Comparison of ENCODE assay signal across 20 cellular contexts in the genomic region with DNA sequence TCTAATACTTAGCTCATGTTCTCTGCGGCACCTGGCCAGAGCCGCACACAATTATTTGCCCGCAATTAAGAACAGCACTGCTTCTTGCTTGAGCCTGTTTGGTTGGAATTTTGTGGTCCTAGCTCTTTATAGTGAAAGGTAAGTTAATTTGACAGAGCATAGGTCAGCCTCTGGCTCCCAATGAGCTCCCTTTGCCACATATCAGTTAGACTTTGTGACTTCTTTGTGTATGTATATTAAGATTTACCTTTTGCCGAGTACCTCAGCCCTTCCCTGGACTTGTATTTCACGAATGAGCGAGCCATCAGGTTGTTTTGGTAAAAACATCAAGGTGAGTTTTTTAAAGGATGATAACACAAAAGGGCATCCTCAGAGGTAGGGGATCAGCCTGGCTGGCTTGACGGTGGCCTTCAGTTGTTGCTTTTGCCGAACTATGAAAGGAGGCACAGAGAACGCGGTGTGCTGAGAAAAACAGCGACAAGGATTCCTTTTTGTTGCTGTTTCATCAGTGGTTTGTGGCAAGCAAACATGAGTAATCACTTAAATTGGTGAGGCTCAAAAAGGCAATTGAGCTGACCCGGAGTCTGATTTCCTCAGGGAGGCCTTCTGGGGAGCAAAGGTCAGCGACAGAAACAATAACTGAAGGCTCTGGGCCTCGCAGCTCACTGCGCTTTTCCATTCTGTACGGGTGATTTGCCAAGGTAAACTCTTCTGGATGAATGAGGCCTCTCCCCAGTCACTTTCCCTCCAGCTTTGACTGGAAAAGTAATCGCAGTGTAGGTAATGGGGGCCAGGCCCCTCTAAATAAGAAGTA.
DNase-seq lines count a peak whose midpoint lies in the region; ATAC-seq and TF ChIP-seq lines count a peak whose summit lies in the region.
"Had no signal": no experiment of that assay in that cellular context is flagged by ENCODE, and none has a peak within 500 bp of the region (broad histone marks: within the 10 kb centered on the region; RNA-seq: fewer than 3 reads in every experiment).

No MANE protein-coding gene starts in this region.

- H3K9me3 Mint-ChIP-seq in type B pancreatic cell = no peaks in the 10 kb centered on the region
- no peaks in the 10 kb centered on the region for H3K9me3 Mint-ChIP-seq in activated CD8-positive, alpha-beta T cell treated with anti-CD3 and anti-CD28 coated beads for 36 hours
- H3K9me3 Mint-ChIP-seq: activated T-cell treated with anti-CD3 and anti-CD28 coated beads, Interleukin-2, amount 50 U/mL, for 72 hours had no signal

- no peaks in the 10 kb centered on the region for H3K9me3 ChIP-seq in mucosa of descending colon
- H3K9me3 ChIP-seq: adrenal gland, right atrium auricular region had no signal

- peak overlapping the region; percentile 85 for H3K27ac Mint-ChIP-seq in type B pancreatic cell
- H3K27ac Mint-ChIP-seq in activated CD8-positive, alpha-beta T cell treated with anti-CD3 and anti-CD28 coated beads for 36 hours = no peak overlapping the region
- H3K27ac Mint-ChIP-seq: activated T-cell treated with anti-CD3 and anti-CD28 coated beads, Interleukin-2, amount 50 U/mL, for 72 hours; CD4-positive, CD25-positive, alpha-beta regulatory T cell had no signal

- H3K4me1 ChIP-seq in mucosa of descending colon (ENCODE audit: low read depth) = peaks cover 8% of the 10 kb centered on the region
- H3K4me1 ChIP-seq: adrenal gland, foreskin keratinocyte, right atrium auricular region had no signal

- CTCF ChIA-PET in activated CD8-positive, alpha-beta T cell treated with anti-CD3 and anti-CD28 coated beads for 36 hours (lab: Charles Lee) = no interaction called here

- POLR2A ChIA-PET in activated CD8-positive, alpha-beta T cell treated with anti-CD3 and anti-CD28 coated beads for 36 hours (lab: Charles Lee) = no interaction called here

- no peak overlapping the region for H3K4me3 ChIP-seq in epithelial cell of proximal tubule (ENCODE audit: low read depth, low read length)
- H3K4me3 ChIP-seq in mucosa of descending colon = no peak overlapping the region
- H3K4me3 ChIP-seq: adrenal gland, right atrium auricular region had no signal

- ATAC-seq in mucosa of descending colon = peak; percentile 95
- no peak for ATAC-seq in HG02798 (IDR thresholded peaks at IDR 0.05; ENCODE audit: poor library complexity, unreplicated experiment)
- no peak for ATAC-seq in activated CD8-positive, alpha-beta T cell treated with anti-CD3 and anti-CD28 coated beads for 36 hours
- ATAC-seq: activated T-cell treated with anti-CD3 and anti-CD28 coated beads, Interleukin-2, amount 50 U/mL, for 72 hours; foreskin keratinocyte; stimulated activated naive CD8-positive, alpha-beta T cell treated with anti-CD3 and anti-CD28 coated beads, Interleukin-15, Interleukin-2, amounts not matched to agents 100 U/mL and 50 U/mL, for 24 hours had no signal

- H3K4me1 Mint-ChIP-seq in type B pancreatic cell (ENCODE audit: unreplicated experiment) = peaks cover 23% of the 10 kb centered on the region
- H3K4me1 Mint-ChIP-seq in activated CD8-positive, alpha-beta T cell treated with anti-CD3 and anti-CD28 coated beads for 36 hours (ENCODE audit: low read depth) = no peaks in the 10 kb centered on the region
- H3K4me1 Mint-ChIP-seq: CD4-positive, CD25-positive, alpha-beta regulatory T cell had no signal

- H3K36me3 Mint-ChIP-seq in type B pancreatic cell = no peaks in the 10 kb centered on the region
- no peaks in the 10 kb centered on the region for H3K36me3 Mint-ChIP-seq in activated CD8-positive, alpha-beta T cell treated with anti-CD3 and anti-CD28 coated beads for 36 hours (ENCODE audit: low read depth)
- H3K36me3 Mint-ChIP-seq: CD4-positive, CD25-positive, alpha-beta regulatory T cell had no signal

- peak; percentile 11 for DNase-seq in NCI-H146 (lab: John Stamatoyannopoulos, UW)
- no peak for DNase-seq in NCI-H146 treated with DMSO at 0.1 percent for 48 hours (lab: John Stamatoyannopoulos, UW; ENCODE audit: unreplicated experiment)
- peak; percentile 15 for DNase-seq in epithelial cell of proximal tubule (ENCODE audit: low read depth)
- DNase-seq in mucosa of descending colon = peak in 2 of 3 donors; percentile 30 to 55
- DNase-seq in type B pancreatic cell (ENCODE audit: extremely low spot score, unreplicated experiment) = no peak
- DNase-seq in activated CD8-positive, alpha-beta T cell treated with anti-CD3 and anti-CD28 coated beads for 36 hours = no peak
- no peak for DNase-seq in NCI-H1417 (lab: John Stamatoyannopoulos, UW)
- DNase-seq: activated CD4-positive, alpha-beta T cell treated with anti-CD3 and anti-CD28 coated beads, Interleukin-2, amount 50 U/mL, for 1 hour; activated T-cell treated with anti-CD3 and anti-CD28 coated beads, Interleukin-2, amount 50 U/mL, for 72 hours; adrenal gland; CD4-positive, CD25-positive, alpha-beta regulatory T cell; dermis blood vessel endothelial cell; foreskin keratinocyte; Karpas-422; NCI-H2107; NK-92 treated with Interleukin-12 subunit alpha and Interleukin-12 subunit beta, amount 100 ng/mL, for 24 hours; SHP77 treated with DMSO at 0.1 percent for 48 hours; stimulated activated naive CD8-positive, alpha-beta T cell treated with anti-CD3 and anti-CD28 coated beads, Interleukin-15, Interleukin-2, amounts not matched to agents 100 U/mL and 50 U/mL, for 24 hours had no signal

- no peaks in the 10 kb centered on the region for H3K27me3 Mint-ChIP-seq in type B pancreatic cell
- H3K27me3 Mint-ChIP-seq in activated CD8-positive, alpha-beta T cell treated with anti-CD3 and anti-CD28 coated beads for 36 hours = peaks cover 3% of the 10 kb centered on the region

- no peaks in the 10 kb centered on the region for H3K36me3 ChIP-seq in mucosa of descending colon (ENCODE audit: low read depth)
- H3K36me3 ChIP-seq: adrenal gland, right atrium auricular region had no signal

- intact Hi-C loops in mucosa of descending colon (cut with DNase I, micrococcal nuclease) = no loop called here
- intact Hi-C loops in activated CD8-positive, alpha-beta T cell treated with anti-CD3 and anti-CD28 coated beads for 36 hours (cut with micrococcal nuclease) = no loop called here

- TF ChIP-seq CTCF in epithelial cell of proximal tubule (conservative IDR thresholded peaks at IDR 0.05; ENCODE audit: low read depth, low read length) = no peak
- TF ChIP-seq CTCF in mucosa of descending colon (IDR thresholded peaks at IDR 0.05) = no peak
- no peak for TF ChIP-seq CTCF in type B pancreatic cell (conservative IDR thresholded peaks at IDR 0.05)
- no peak for TF ChIP-seq CTCF in activated CD8-positive, alpha-beta T cell treated with anti-CD3 and anti-CD28 coated beads for 36 hours (IDR thresholded peaks at IDR 0.05)

- peak overlapping the region; percentile 51 for H3K4me3 Mint-ChIP-seq in type B pancreatic cell
- no peak overlapping the region for H3K4me3 Mint-ChIP-seq in activated CD8-positive, alpha-beta T cell treated with anti-CD3 and anti-CD28 coated beads for 36 hours
- H3K4me3 Mint-ChIP-seq: activated T-cell treated with anti-CD3 and anti-CD28 coated beads, Interleukin-2, amount 50 U/mL, for 72 hours; CD4-positive, CD25-positive, alpha-beta regulatory T cell had no signal

Comparison
In these comparisons a context has a peak if more than half of its experiments do, and no peak if none do; other contexts are left out.
1. DNase-seq: peak in NCI-H146 (single experiment), epithelial cell of proximal tubule (single experiment) and mucosa of descending colon (2 of 3); none in NCI-H146 treated with DMSO at 0.1 percent for 48 hours (single experiment), type B pancreatic cell (single experiment), activated CD8-positive, alpha-beta T cell treated with anti-CD3 and anti-CD28 coated beads for 36 hours (single experiment) and NCI-H1417 (0 of 3).